ENCODE assay signal across 1 cellular context in the genomic region with DNA sequence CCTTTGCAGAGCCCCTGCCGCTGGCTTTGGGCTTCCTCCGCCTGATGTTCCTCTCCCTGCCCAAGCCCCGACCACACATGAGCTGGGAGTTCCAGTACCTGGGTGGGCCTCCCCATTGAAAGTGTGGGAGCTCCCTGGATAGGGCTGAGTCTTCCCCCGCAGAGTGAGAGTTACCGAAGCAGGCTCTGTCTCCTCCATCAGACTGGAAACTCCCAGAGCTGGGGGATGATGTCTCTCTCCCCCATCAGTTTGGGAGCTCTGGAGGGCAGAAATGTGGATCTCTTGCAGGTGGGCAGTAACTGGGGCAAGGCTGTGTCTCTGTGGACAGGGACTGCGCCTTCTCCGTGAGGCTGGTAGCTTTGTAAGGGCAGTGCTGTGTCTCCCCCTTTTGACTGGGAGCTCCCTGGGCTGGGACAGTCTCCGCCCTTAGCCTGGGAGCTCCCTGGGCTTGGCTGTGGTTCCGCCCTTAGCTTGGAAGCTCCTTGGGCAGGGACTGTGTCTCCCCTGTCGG.
TF ChIP-seq lines count a peak whose summit lies in the region.

No MANE protein-coding gene starts in this region.

TF ChIP-seq in endothelial cell of umbilical vein, 7 proteins besides CTCF, POLR2A, EP300 and RAD21:
- TF ChIP-seq, protein P1, sequence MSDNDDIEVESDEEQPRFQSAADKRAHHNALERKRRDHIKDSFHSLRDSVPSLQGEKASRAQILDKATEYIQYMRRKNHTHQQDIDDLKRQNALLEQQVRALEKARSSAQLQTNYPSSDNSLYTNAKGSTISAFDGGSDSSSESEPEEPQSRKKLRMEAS (IDR thresholded peaks at IDR 0.05; ENCODE audit: insufficient read depth, insufficient read length): no peak
- TF ChIP-seq MYC (IDR thresholded peaks at IDR 0.05; ENCODE audit: low read depth, low read length): no peak
- TF ChIP-seq FOS (IDR thresholded peaks at IDR 0.05; ENCODE audit: borderline replicate concordance, insufficient read depth, low read length): no peak
- no peak for TF ChIP-seq GATA2 (IDR thresholded peaks at IDR 0.05; ENCODE audit: insufficient read depth, insufficient read length, low read depth, low read length)
- TF ChIP-seq JUN (IDR thresholded peaks at IDR 0.05; ENCODE audit: borderline replicate concordance, insufficient read depth, insufficient read length, low read depth): no peak
- TF ChIP-seq POLR2AphosphoS5 (IDR thresholded peaks at IDR 0.05; ENCODE audit: insufficient read depth, low read depth, low read length): no peak
- no peak for TF ChIP-seq EZH2 (IDR thresholded peaks at IDR 0.05; ENCODE audit: borderline replicate concordance, low read depth, low read length, severe bottlenecking)
